11 cellular contexts compared by ENCODE assay signal in genomic region chr12:4763549-4763948, GRCh38. TPM values are rescaled to one million over a fixed set of nuclear protein-coding genes. Genes with fewer than 3 reads are reported as not detected.
DNase-seq lines count a peak whose midpoint lies in the region; ATAC-seq and TF ChIP-seq lines count a peak whose summit lies in the region.
"Had no signal": no experiment of that assay in that cellular context is flagged by ENCODE, and none has a peak within 500 bp of the region (broad histone marks: within the 10 kb centered on the region; RNA-seq: fewer than 3 reads in every experiment).

No MANE protein-coding gene starts in this region.

- H3K4me1 ChIP-seq in gastroesophageal sphincter = no peaks in the 10 kb centered on the region
- no peaks in the 10 kb centered on the region for H3K4me1 ChIP-seq in transverse colon

- no peak for TF ChIP-seq POLR2A in gastroesophageal sphincter (IDR thresholded peaks at IDR 0.05)
- no peak for TF ChIP-seq POLR2A in transverse colon (IDR thresholded peaks at IDR 0.05)

- no peak overlapping the region for H3K27ac ChIP-seq in gastroesophageal sphincter
- H3K27ac ChIP-seq in transverse colon = no peak overlapping the region

- H3K4me3 ChIP-seq in gastroesophageal sphincter = no peak overlapping the region
- no peak overlapping the region for H3K4me3 ChIP-seq in transverse colon

- H3K27me3 ChIP-seq in gastroesophageal sphincter = no peaks in the 10 kb centered on the region
- H3K27me3 ChIP-seq in transverse colon = no peaks in the 10 kb centered on the region

- H3K36me3 ChIP-seq in gastroesophageal sphincter = no peaks in the 10 kb centered on the region
- no peaks in the 10 kb centered on the region for H3K36me3 ChIP-seq in transverse colon

- TF ChIP-seq EP300 in gastroesophageal sphincter (IDR thresholded peaks at IDR 0.05) = no peak
- no peak for TF ChIP-seq EP300 in transverse colon (IDR thresholded peaks at IDR 0.05; ENCODE audit: low read depth)

- intact Hi-C loops in transverse colon (cut with DNase I; ENCODE audit: low total_unique reads) = no loop called here

- ATAC-seq in gastroesophageal sphincter (peak; percentile 71), GM19328 (IDR thresholded peaks at IDR 0.05; ENCODE audit: unreplicated experiment) (no peak), GM21723 (IDR thresholded peaks at IDR 0.05; ENCODE audit: unreplicated experiment) (no peak)
- ATAC-seq: activated naive CD4-positive, alpha-beta T cell treated with anti-CD3 and anti-CD28 coated beads, Interleukin-2, amount 50 U/mL, for 72 hours; T-cell had no signal

- H3K9me3 ChIP-seq in gastroesophageal sphincter (no peaks in the 10 kb centered on the region), transverse colon (no peaks in the 10 kb centered on the region)

- WGBS in gastroesophageal sphincter (ENCODE audit: low coverage in 1 of 2), 2 donors = 24% methylated on average over 13 of the region's 18 CpGs; no CpG with 5 or more reads in 1 of the 2 donors
- WGBS in transverse colon (ENCODE audit: low coverage in 1 of 2), 2 donors = 57 to 66% methylated on average over 4 to 18 of the region's 18 CpGs

- peak in 2 of 4 experiments; percentile 7 to 41 for TF ChIP-seq CTCF in gastroesophageal sphincter (IDR thresholded peaks at IDR 0.05)
- TF ChIP-seq CTCF in transverse colon (IDR thresholded peaks at IDR 0.05) = peak in 1 of 5 experiments; percentile 11

- peak; percentile 20 to 22 for DNase-seq in activated T-cell treated with anti-CD3 and anti-CD28 coated beads, Interleukin-2, amount 50 U/mL, for 48 hours
- no peak for DNase-seq in activated T-cell treated with anti-CD3 and anti-CD28 coated beads for 4 hours
- peak; percentile 27 for DNase-seq in NCI-H748 treated with DMSO at 0.1 percent for 48 hours (lab: John Stamatoyannopoulos, UW)
- peak; percentile 25 for DNase-seq in transverse colon
- DNase-seq in activated CD4-positive, alpha-beta T cell treated with anti-CD3 and anti-CD28 coated beads, Interleukin-2, amount 50 U/mL, for 1 hour = no peak
- DNase-seq: erythroblast had no signal

- in situ Hi-C loops in transverse colon (cut with MboI; ENCODE audit: low pct_ligation_motif_present in 1 of 4, low pct_unique_long_range_greater_than_20kb in 1 of 4, low sequenced_read_pairs in 3 of 4) = loop anchor here in 3 of 4 donors (25.0 kb wide), 1 partner anchor 176 kb away; no protein-coding TSS in a partner anchor

RNA-seq across cellular contexts. Expression of gene GALNT8, which starts 43.3 kb away (rescaled TPM):
- total RNA-seq in gastroesophageal sphincter (1 to 10 TPM in 3 of 4 donors, under 1 TPM in 1; 0.78 to 2.4 (median 1.5) TPM), transverse colon (10 to 100 TPM in 2 of 4 donors, 1 to 10 TPM in 2; 3.5 to 43.2 (median 14.2) TPM)

Comparison
In these comparisons a context has a peak if more than half of its experiments do, and no peak if none do; other contexts are left out.
1. DNase-seq: peak in activated T-cell treated with anti-CD3 and anti-CD28 coated beads, Interleukin-2, amount 50 U/mL, for 48 hours (2 of 2), NCI-H748 treated with DMSO at 0.1 percent for 48 hours (single experiment) and transverse colon (single experiment); none in activated T-cell treated with anti-CD3 and anti-CD28 coated beads for 4 hours (single experiment) and activated CD4-positive, alpha-beta T cell treated with anti-CD3 and anti-CD28 coated beads, Interleukin-2, amount 50 U/mL, for 1 hour (single experiment).